ENCODE assay signal across 16 cellular contexts in the genomic region with DNA sequence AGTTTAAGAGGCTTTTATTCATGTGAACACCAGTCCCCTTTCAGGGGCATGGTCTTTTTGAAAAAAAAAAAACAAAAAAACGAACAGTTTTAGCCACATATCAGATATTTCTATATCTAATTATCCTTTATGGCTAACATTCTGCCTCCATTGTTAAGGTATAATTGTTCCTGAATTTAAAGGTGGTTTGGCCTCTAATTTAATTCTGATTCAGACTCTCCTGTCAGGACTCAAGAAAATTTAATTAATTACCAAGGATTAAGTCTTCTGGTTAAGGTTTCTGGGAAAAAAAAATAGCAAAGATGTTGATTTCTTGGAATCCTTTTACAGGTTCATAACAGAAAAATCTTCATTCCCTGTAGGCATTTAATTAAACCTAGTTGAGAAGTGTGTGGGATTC. TPM values are rescaled to one million over a fixed set of nuclear protein-coding genes. Genes with fewer than 3 reads are reported as not detected.
"Had no signal": no experiment of that assay in that cellular context is flagged by ENCODE, and none has a peak within 500 bp of the region (broad histone marks: within the 10 kb centered on the region; RNA-seq: fewer than 3 reads in every experiment).

No MANE protein-coding gene starts in this region.

- H3K4me1 Mint-ChIP-seq: activated naive CD8-positive, alpha-beta T cell treated with anti-CD3 and anti-CD28 coated beads, Interleukin-2, amount 10 ng/mL, durations not matched to agents 7 days and 5 days; stimulated activated naive B cell treated with anti-CD40 and anti-IgM and Interleukin-4, amounts not matched to agents 10 μg/mL and 1 μg/mL and 100 μg/mL, for 72 hours had no signal

- DNase-seq: activated CD4-positive, alpha-beta memory T cell treated with anti-CD3 and anti-CD28 coated beads for 36 hours; activated CD4-positive, alpha-beta T cell treated with anti-CD3 and anti-CD28 coated beads for 1 hour; activated effector memory CD4-positive, alpha-beta T cell treated with anti-CD3 and anti-CD28 coated beads, Interleukin-2, amount 50 U/mL, for 16 hours; activated naive CD8-positive, alpha-beta T cell treated with anti-CD3 and anti-CD28 coated beads, Interleukin-2, amount 10 ng/mL, durations not matched to agents 7 days and 5 days; activated T-cell treated with anti-CD3 and anti-CD28 coated beads, Interleukin-2, amount 50 U/mL, for 4 hours; aorta; caudate nucleus; effector memory CD8-positive, alpha-beta T cell; foreskin keratinocyte; kidney; retina; stimulated activated naive B cell treated with anti-CD40 and anti-IgM and Interleukin-4, amounts not matched to agents 10 μg/mL and 1 μg/mL and 100 μg/mL, for 72 hours; substantia nigra; T-helper 9 cell had no signal

- H3K4me3 Mint-ChIP-seq: activated CD4-positive, alpha-beta memory T cell treated with anti-CD3 and anti-CD28 coated beads for 36 hours; activated naive CD8-positive, alpha-beta T cell treated with anti-CD3 and anti-CD28 coated beads, Interleukin-2, amount 10 ng/mL, durations not matched to agents 7 days and 5 days; activated T-cell treated with anti-CD3 and anti-CD28 coated beads, Interleukin-2, amount 50 U/mL, for 4 hours; effector memory CD8-positive, alpha-beta T cell; stimulated activated naive B cell treated with anti-CD40 and anti-IgM and Interleukin-4, amounts not matched to agents 10 μg/mL and 1 μg/mL and 100 μg/mL, for 72 hours; type B pancreatic cell had no signal

- H3K9me3 Mint-ChIP-seq: activated CD4-positive, alpha-beta memory T cell treated with anti-CD3 and anti-CD28 coated beads for 36 hours; activated naive CD8-positive, alpha-beta T cell treated with anti-CD3 and anti-CD28 coated beads, Interleukin-2, amount 10 ng/mL, durations not matched to agents 7 days and 5 days; activated T-cell treated with anti-CD3 and anti-CD28 coated beads, Interleukin-2, amount 50 U/mL, for 4 hours; effector memory CD8-positive, alpha-beta T cell; stimulated activated naive B cell treated with anti-CD40 and anti-IgM and Interleukin-4, amounts not matched to agents 10 μg/mL and 1 μg/mL and 100 μg/mL, for 72 hours; type B pancreatic cell had no signal

- H3K4me1 ChIP-seq: foreskin keratinocyte had no signal

- H3K27ac ChIP-seq: foreskin keratinocyte had no signal

- ATAC-seq: activated T-cell treated with anti-CD3 and anti-CD28 coated beads, Interleukin-2, amount 50 U/mL, for 4 hours; effector memory CD8-positive, alpha-beta T cell; foreskin keratinocyte; stimulated activated naive B cell treated with anti-CD40 and anti-IgM and Interleukin-4, amounts not matched to agents 10 μg/mL and 1 μg/mL and 100 μg/mL, for 72 hours had no signal

- H3K27me3 ChIP-seq: foreskin keratinocyte had no signal

- H3K4me3 ChIP-seq: skin epidermis had no signal

- H3K36me3 Mint-ChIP-seq: activated CD4-positive, alpha-beta memory T cell treated with anti-CD3 and anti-CD28 coated beads for 36 hours; activated naive CD8-positive, alpha-beta T cell treated with anti-CD3 and anti-CD28 coated beads, Interleukin-2, amount 10 ng/mL, durations not matched to agents 7 days and 5 days had no signal

- H3K27me3 Mint-ChIP-seq: type B pancreatic cell had no signal

- H3K27ac Mint-ChIP-seq: activated CD4-positive, alpha-beta memory T cell treated with anti-CD3 and anti-CD28 coated beads for 36 hours; activated naive CD8-positive, alpha-beta T cell treated with anti-CD3 and anti-CD28 coated beads, Interleukin-2, amount 10 ng/mL, durations not matched to agents 7 days and 5 days; effector memory CD8-positive, alpha-beta T cell; stimulated activated naive B cell treated with anti-CD40 and anti-IgM and Interleukin-4, amounts not matched to agents 10 μg/mL and 1 μg/mL and 100 μg/mL, for 72 hours; type B pancreatic cell had no signal

RNA-seq across cellular contexts. Expression of a gene that starts 27.4 kb away (rescaled TPM):
- total RNA-seq: activated CD4-positive, alpha-beta memory T cell treated with anti-CD3 and anti-CD28 coated beads for 36 hours had no signal
